ENCODE assay signal across 15 cellular contexts in the genomic region with DNA sequence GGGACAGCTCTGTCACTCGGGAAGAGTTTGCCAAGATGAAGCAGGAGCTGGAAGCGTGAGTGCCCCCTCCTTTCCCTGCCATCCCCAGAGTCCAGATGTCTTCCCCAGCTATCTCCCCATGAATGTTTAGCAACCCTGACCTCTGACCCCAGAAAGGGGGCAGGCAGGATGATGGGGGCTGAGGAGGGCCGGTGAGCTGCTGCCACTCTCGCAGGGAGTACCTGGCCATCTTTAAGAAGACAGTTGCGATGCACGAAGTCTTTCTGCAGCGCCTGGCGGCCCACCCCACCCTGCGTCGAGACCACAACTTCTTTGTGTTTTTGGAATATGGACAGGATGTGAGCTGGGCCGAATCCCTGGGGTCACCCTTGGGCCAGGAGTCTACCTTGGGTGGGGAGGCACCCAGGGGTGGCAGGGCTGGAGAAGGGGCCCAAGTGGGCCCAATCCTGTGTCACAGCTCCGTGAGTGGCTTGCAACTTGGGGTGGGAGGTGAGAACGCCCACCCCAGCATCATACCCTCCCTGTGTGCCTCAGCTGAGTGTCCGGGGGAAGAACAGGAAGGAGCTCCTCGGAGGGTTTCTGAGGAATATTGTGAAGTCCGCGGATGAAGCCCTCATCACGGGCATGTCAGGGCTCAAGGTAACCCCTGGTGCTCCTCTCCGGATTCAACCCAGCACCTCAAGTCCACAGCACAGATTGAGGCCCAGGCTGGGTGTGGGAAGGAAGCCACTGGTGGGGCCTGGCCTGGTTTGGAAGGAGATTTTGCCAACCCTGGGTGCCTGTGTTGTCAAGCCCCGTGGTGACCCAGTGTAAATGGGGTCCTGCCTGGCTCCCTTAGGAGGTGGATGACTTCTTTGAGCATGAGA. TPM values are rescaled to one million over a fixed set of nuclear protein-coding genes. Genes with fewer than 3 reads are reported as not detected.
DNase-seq lines count a peak whose midpoint lies in the region; ATAC-seq and FAIRE-seq lines count a peak whose summit lies in the region.
"Had no signal": no experiment of that assay in that cellular context is flagged by ENCODE, and none has a peak within 500 bp of the region (broad histone marks: within the 10 kb centered on the region; RNA-seq: fewer than 3 reads in every experiment).

No MANE protein-coding gene starts in this region.

- H3K9me2 ChIP-seq in Karpas-422 (replicated peaks; ENCODE audit: insufficient read depth, low read length) = no peaks in the 10 kb centered on the region

- ATAC-seq in activated CD8-positive, alpha-beta memory T cell treated with anti-CD3 and anti-CD28 coated beads, Interleukin-2, amount 10 ng/mL, durations not matched to agents 7 days and 5 days = peak; percentile 10
- peak; percentile 16 for ATAC-seq in effector memory CD8-positive, alpha-beta T cell (replicated peaks)
- no peak for ATAC-seq in GM21390 (IDR thresholded peaks at IDR 0.05; ENCODE audit: unreplicated experiment)

- whole genome bisulfite sequencing in small intestine, 3 donors = 79 to 85% (median 85%) methylated on average over 20 of the region's 20 CpGs

- no peak overlapping the region for H3K4me3 ChIP-seq in Karpas-422 (ENCODE audit: low read length)
- no peak overlapping the region for H3K4me3 ChIP-seq in small intestine (ENCODE audit: low read depth in 1 of 2, low read length in 2 of 2)
- H3K4me3 ChIP-seq: right lobe of liver had no signal

- H3K4me3 Mint-ChIP-seq in activated CD8-positive, alpha-beta memory T cell treated with anti-CD3 and anti-CD28 coated beads, Interleukin-2, amount 10 ng/mL, durations not matched to agents 7 days and 5 days = no peak overlapping the region
- H3K4me3 Mint-ChIP-seq in effector memory CD8-positive, alpha-beta T cell = no peak overlapping the region
- H3K4me3 Mint-ChIP-seq: nephron progenitor cell had no signal

- H3K79me2 ChIP-seq in Karpas-422 (ENCODE audit: low read length) = 0 out of 2 replicates have a peak, but pooled peaks cover under 1% of the 10 kb centered on the region

- peaks cover 22% of the 10 kb centered on the region for H4K20me1 ChIP-seq in Karpas-422 (ENCODE audit: insufficient read depth, low read depth, low read length)

- no peak overlapping the region for H3K9ac ChIP-seq in Karpas-422 (ENCODE audit: low read length)

- H3K27me3 ChIP-seq in Karpas-422 (ENCODE audit: low read length) = no peaks in the 10 kb centered on the region
- H3K27me3 ChIP-seq in small intestine (ENCODE audit: control insufficient read depth in 2 of 2, insufficient read depth in 2 of 2, low read length in 2 of 2) = no peaks in the 10 kb centered on the region
- H3K27me3 ChIP-seq: right lobe of liver had no signal

- H3K4me2 ChIP-seq in Karpas-422 (ENCODE audit: low read depth, low read length, poor library complexity, severe bottlenecking) = no peak overlapping the region

- no peak overlapping the region for H3K27ac Mint-ChIP-seq in activated CD8-positive, alpha-beta memory T cell treated with anti-CD3 and anti-CD28 coated beads, Interleukin-2, amount 10 ng/mL, durations not matched to agents 7 days and 5 days
- H3K27ac Mint-ChIP-seq in effector memory CD8-positive, alpha-beta T cell = peak overlapping the region in 1 of 2 donors; percentile 78
- H3K27ac Mint-ChIP-seq: nephron progenitor cell had no signal

- H3K9me3 ChIP-seq in Karpas-422 (ENCODE audit: low read length) = no peaks in the 10 kb centered on the region
- no peaks in the 10 kb centered on the region for H3K9me3 ChIP-seq in small intestine (ENCODE audit: control insufficient read depth, low read depth)
- H3K9me3 ChIP-seq: right lobe of liver had no signal

- CTCF ChIA-PET in activated CD8-positive, alpha-beta memory T cell treated with anti-CD3 and anti-CD28 coated beads, Interleukin-2, amount 10 ng/mL, durations not matched to agents 7 days and 5 days (lab: Charles Lee) = interaction anchor here (0.5 to 5.6 kb wide), 11 partner anchors 9 to 151 kb away, joined by 3 to 20 read pairs (median 4); a partner anchor contains a TSS

- DNase-seq in activated CD8-positive, alpha-beta memory T cell treated with anti-CD3 and anti-CD28 coated beads, Interleukin-2, amount 10 ng/mL, durations not matched to agents 7 days and 5 days = no peak
- DNase-seq in activated CD8-positive, alpha-beta memory T cell treated with anti-CD3 and anti-CD28 coated beads for 24 hours = no peak
- DNase-seq in Karpas-422 (peak; percentile 65), small intestine (peak; percentile 21), NCI-H146 treated with DMSO at 0.1 percent for 48 hours (lab: John Stamatoyannopoulos, UW; ENCODE audit: unreplicated experiment) (no peak), Kasumi-1 (lab: John Stamatoyannopoulos, UW) (no peak)
- DNase-seq in effector memory CD8-positive, alpha-beta T cell = no peak
- DNase-seq: COR-L47; NCI-H1694 treated with DMSO at 0.1 percent for 48 hours; nephron progenitor cell; stimulated activated CD4-positive, alpha-beta T cell treated with anti-CD3 and anti-CD28 coated beads, Interleukin-4, amount 100 ng/mL, for 4 hours; stimulated activated naive CD4-positive, alpha-beta T cell had no signal

- no peak overlapping the region for H3K27ac ChIP-seq in Karpas-422 (ENCODE audit: low read length)
- no peak overlapping the region for H3K27ac ChIP-seq in small intestine (ENCODE audit: low read depth in 1 of 2, low read length in 1 of 2)
- H3K27ac ChIP-seq: right lobe of liver had no signal

- peaks cover 2% of the 10 kb centered on the region for H3K9me3 Mint-ChIP-seq in activated CD8-positive, alpha-beta memory T cell treated with anti-CD3 and anti-CD28 coated beads, Interleukin-2, amount 10 ng/mL, durations not matched to agents 7 days and 5 days (ENCODE audit: low read depth)
- H3K9me3 Mint-ChIP-seq in effector memory CD8-positive, alpha-beta T cell = no peaks in the 10 kb centered on the region

- FAIRE-seq in small intestine (lab: Jason Lieb, UNC) = no peak

- no peak overlapping the region for H2AFZ ChIP-seq in Karpas-422 (ENCODE audit: low read length)

- H3K4me1 ChIP-seq in Karpas-422 (ENCODE audit: low read length) (no peaks in the 10 kb centered on the region), small intestine (ENCODE audit: control insufficient read depth in 2 of 2, insufficient read depth in 1 of 2, low read depth in 1 of 2, low read length in 1 of 2) (peaks cover 0 to 9% of the 10 kb centered on the region in 2 donors)
- H3K4me1 ChIP-seq: right lobe of liver had no signal

- H3K27me3 Mint-ChIP-seq in activated CD8-positive, alpha-beta memory T cell treated with anti-CD3 and anti-CD28 coated beads, Interleukin-2, amount 10 ng/mL, durations not matched to agents 7 days and 5 days = no peaks in the 10 kb centered on the region
- H3K27me3 Mint-ChIP-seq in effector memory CD8-positive, alpha-beta T cell = no peaks in the 10 kb centered on the region

- peaks cover 42% of the 10 kb centered on the region for H3K36me3 Mint-ChIP-seq in activated CD8-positive, alpha-beta memory T cell treated with anti-CD3 and anti-CD28 coated beads, Interleukin-2, amount 10 ng/mL, durations not matched to agents 7 days and 5 days
- H3K36me3 Mint-ChIP-seq in effector memory CD8-positive, alpha-beta T cell (ENCODE audit: insufficient read depth) = peaks cover 51% of the 10 kb centered on the region

- peaks cover 15% of the 10 kb centered on the region for H3K4me1 Mint-ChIP-seq in activated CD8-positive, alpha-beta memory T cell treated with anti-CD3 and anti-CD28 coated beads, Interleukin-2, amount 10 ng/mL, durations not matched to agents 7 days and 5 days
- H3K4me1 Mint-ChIP-seq in effector memory CD8-positive, alpha-beta T cell (ENCODE audit: low read depth in 2 of 2) = peaks cover 18 to 19% of the 10 kb centered on the region in 2 donors

- peaks cover 28% of the 10 kb centered on the region for H3K36me3 ChIP-seq in Karpas-422 (ENCODE audit: insufficient read depth, low read length)
- peaks cover 11 to 20% of the 10 kb centered on the region in 2 donors for H3K36me3 ChIP-seq in small intestine (ENCODE audit: control insufficient read depth in 2 of 2, insufficient read depth in 2 of 2, low read length in 2 of 2)

RNA-seq across cellular contexts. Expression of a gene that starts 7.5 kb away (rescaled TPM):
- 1,000 to 10,000 TPM; 1,745 to 1,753 TPM for total RNA-seq in activated CD8-positive, alpha-beta memory T cell treated with anti-CD3 and anti-CD28 coated beads, Interleukin-2, amount 10 ng/mL, durations not matched to agents 7 days and 5 days
- total RNA-seq in Karpas-422 (2014; rRNA removed; shearing (Covaris generic); ENCODE audit: low replicate concordance) = 514 and 827 TPM in 2 replicates
- polyA plus RNA-seq in small intestine = 1,000 to 10,000 TPM; 1,228 to 2,084 (median 1,997) TPM

RNA-seq across cellular contexts. Expression of a gene that starts 9.8 kb away (rescaled TPM):
- total RNA-seq in activated CD8-positive, alpha-beta memory T cell treated with anti-CD3 and anti-CD28 coated beads, Interleukin-2, amount 10 ng/mL, durations not matched to agents 7 days and 5 days = 100 to 1,000 TPM; 106 to 125 TPM
- 41.3 and 89.0 TPM in 2 replicates for total RNA-seq in Karpas-422 (2014; rRNA removed; shearing (Covaris generic); ENCODE audit: low replicate concordance)
- 100 to 1,000 TPM in 1 of 3 donors, 10 to 100 TPM in 2; 62.2 to 118 (median 85.4) TPM for polyA plus RNA-seq in small intestine

RNA-seq across cellular contexts. Expression of a gene that starts 16.7 kb away (rescaled TPM):
- total RNA-seq in activated CD8-positive, alpha-beta memory T cell treated with anti-CD3 and anti-CD28 coated beads, Interleukin-2, amount 10 ng/mL, durations not matched to agents 7 days and 5 days = 1 to 10 TPM; 1.7 to 2.4 TPM
- total RNA-seq in Karpas-422 (2014; rRNA removed; shearing (Covaris generic); ENCODE audit: low replicate concordance) = not detected in 2 replicates
- 1 to 10 TPM in 2 of 3 donors, under 1 TPM in 1; 0.54 to 2.1 (median 1.6) TPM for polyA plus RNA-seq in small intestine

RNA-seq across cellular contexts. Expression of a gene that starts 22.1 kb away (rescaled TPM):
- 10 to 100 TPM in 1 of 2 experiments, 1 to 10 TPM in 1; 7.1 to 13.4 TPM for total RNA-seq in activated CD8-positive, alpha-beta memory T cell treated with anti-CD3 and anti-CD28 coated beads, Interleukin-2, amount 10 ng/mL, durations not matched to agents 7 days and 5 days
- total RNA-seq in Karpas-422 (2014; rRNA removed; shearing (Covaris generic); ENCODE audit: low replicate concordance) = 1.3 and 2.6 TPM in 2 replicates
- polyA plus RNA-seq in small intestine = 10 to 100 TPM in 1 of 3 donors, 1 to 10 TPM in 2; 4.7 to 14.7 (median 9.5) TPM

RNA-seq across cellular contexts. Expression of a gene that starts 29.2 kb away (rescaled TPM):
- total RNA-seq in activated CD8-positive, alpha-beta memory T cell treated with anti-CD3 and anti-CD28 coated beads, Interleukin-2, amount 10 ng/mL, durations not matched to agents 7 days and 5 days = 100 to 1,000 TPM; 268 to 339 TPM
- not detected in 2 replicates for total RNA-seq in Karpas-422 (2014; rRNA removed; shearing (Covaris generic); ENCODE audit: low replicate concordance)
- 1 to 10 TPM in 1 of 3 donors, under 1 TPM in 2; 0.43 to 3.5 (median 0.67) TPM for polyA plus RNA-seq in small intestine
- total RNA-seq: NCI-H460 had no signal

Comparison
In these comparisons a context has a peak if more than half of its experiments do, and no peak if none do; other contexts are left out.
1. DNase-seq: peak in Karpas-422 (single experiment) and small intestine (single experiment); none in activated CD8-positive, alpha-beta memory T cell treated with anti-CD3 and anti-CD28 coated beads, Interleukin-2, amount 10 ng/mL, durations not matched to agents 7 days and 5 days (single experiment), activated CD8-positive, alpha-beta memory T cell treated with anti-CD3 and anti-CD28 coated beads for 24 hours (single experiment), effector memory CD8-positive, alpha-beta T cell (0 of 3), NCI-H146 treated with DMSO at 0.1 percent for 48 hours (single experiment) and Kasumi-1 (0 of 2).